Comparison of ENCODE assay signal across 8 cellular contexts in genomic region chr5:41856644-41857491, GRCh38. TPM values are rescaled to one million over a fixed set of nuclear protein-coding genes. Genes with fewer than 3 reads are reported as not detected.
DNase-seq lines count a peak whose midpoint lies in the region; ATAC-seq, FAIRE-seq and TF ChIP-seq lines count a peak whose summit lies in the region.

No MANE protein-coding gene starts in this region.

- TF ChIP-seq CTCF in bronchial epithelial cell (IDR thresholded peaks at IDR 0.05; ENCODE audit: insufficient read depth, low read length, severe bottlenecking): peak; percentile 69
- TF ChIP-seq CTCF in kidney epithelial cell (IDR thresholded peaks at IDR 0.05; ENCODE audit: insufficient read depth, low read length, poor library complexity, severe bottlenecking): peak; percentile 68

- H3K36me3 Mint-ChIP-seq in T-helper 17 cell (ENCODE audit: low read depth): peaks cover 2% of the 10 kb centered on the region

- H3K9me3 ChIP-seq in T-helper 17 cell (ENCODE audit: control insufficient read depth, low read length, poor library complexity, severe bottlenecking): no peaks in the 10 kb centered on the region

- peaks cover 1% of the 10 kb centered on the region for H3K36me3 ChIP-seq in bronchial epithelial cell (ENCODE audit: control insufficient read depth, insufficient read depth, low read length)
- no peaks in the 10 kb centered on the region for H3K36me3 ChIP-seq in kidney epithelial cell (ENCODE audit: control insufficient read depth, insufficient read depth, low read length)

- H3K27ac Mint-ChIP-seq in T-helper 17 cell: no peak overlapping the region

- peaks cover 11% of the 10 kb centered on the region for H3K4me1 Mint-ChIP-seq in T-helper 17 cell

- H3K27me3 Mint-ChIP-seq in T-helper 17 cell: no peaks in the 10 kb centered on the region

- H3K4me3 ChIP-seq in bronchial epithelial cell (ENCODE audit: low read depth, low read length) (no peak overlapping the region), kidney epithelial cell (ENCODE audit: low read depth, low read length) (no peak overlapping the region)

- H3K4me3 Mint-ChIP-seq in T-helper 17 cell: no peak overlapping the region

- DNase-seq in AG20443 (ENCODE audit: low spot score) (peak; percentile 75), NCI-H2029 (lab: John Stamatoyannopoulos, UW) (peak; percentile 60), T-helper 17 cell (peak in 1 of 3 donors; percentile 48), bronchial epithelial cell (ENCODE audit: low read depth) (peak; percentile 67), kidney epithelial cell (ENCODE audit: low read depth) (no peak)
- DNase-seq in stimulated activated CD4-positive, alpha-beta T cell treated with anti-CD3 and anti-CD28 coated beads, TNF-alpha, amount 100 ng/mL, for 1 hour (ENCODE audit: low read depth in 3 of 3, low spot score in 1 of 3): peak in 2 of 3 donors; percentile 4 to 30

- FAIRE-seq in bronchial epithelial cell (lab: Jason Lieb, UNC): peak; percentile 7

- H3K27me3 ChIP-seq in bronchial epithelial cell (ENCODE audit: control insufficient read depth, insufficient read depth, low read length) (no peaks in the 10 kb centered on the region), kidney epithelial cell (ENCODE audit: control insufficient read depth, insufficient read depth, low read length) (no peaks in the 10 kb centered on the region)

- ATAC-seq in GM18867 (IDR thresholded peaks at IDR 0.05; ENCODE audit: unreplicated experiment) (peak; percentile 91), HG03039 (IDR thresholded peaks at IDR 0.05; ENCODE audit: unreplicated experiment) (peak; percentile 89), T-helper 17 cell (peak; percentile 93)

RNA-seq across cellular contexts. Expression of gene OXCT1, which starts 13.4 kb away (rescaled TPM):
- total RNA-seq in T-helper 17 cell: 10 to 100 TPM; 24.4 to 26.5 TPM
- total RNA-seq in bronchial epithelial cell: 15.3 and 20.5 TPM in 2 replicates
- 20.9 and 21.0 TPM in 2 replicates for total RNA-seq in kidney epithelial cell

RNA-seq across cellular contexts. Expression of gene RIMOC1, which starts 47.3 kb away (rescaled TPM):
- total RNA-seq in T-helper 17 cell (10 to 100 TPM; 13.5 to 13.8 TPM), bronchial epithelial cell (14.8 and 15.8 TPM in 2 replicates), kidney epithelial cell (30.7 and 33.6 TPM in 2 replicates)
